In the genomic region with DNA sequence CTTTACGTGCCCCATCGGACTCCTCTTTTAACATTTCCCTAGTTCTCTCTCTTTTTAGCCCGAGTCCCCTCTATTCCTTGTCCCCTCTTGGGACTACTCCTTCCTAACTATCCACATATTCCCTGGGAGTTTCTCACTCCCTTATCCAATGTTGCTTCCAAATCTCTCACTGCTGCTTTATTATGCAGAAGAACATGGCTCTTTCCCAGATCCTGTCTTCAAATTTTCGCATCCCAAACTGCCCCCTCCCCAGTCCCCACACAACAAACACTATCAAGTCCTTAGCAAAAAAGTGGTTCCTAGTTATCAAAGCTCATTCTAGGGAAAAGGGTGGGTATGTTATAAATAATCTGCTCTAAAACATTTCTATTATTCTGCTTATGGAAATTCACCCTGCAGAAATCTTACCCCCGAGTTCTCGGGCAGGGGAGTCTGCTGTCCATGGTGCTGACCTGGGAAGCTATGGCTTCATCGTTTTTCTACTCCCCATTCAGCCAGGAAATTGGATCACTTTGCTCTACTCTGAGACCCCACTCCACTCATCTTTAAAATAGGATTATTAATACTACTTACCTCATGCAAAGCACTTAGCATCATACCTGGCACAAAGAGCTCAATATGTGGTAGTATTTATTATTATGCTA, we compare ENCODE assay signal across 13 cellular contexts.
DNase-seq lines count a peak whose midpoint lies in the region; FAIRE-seq and TF ChIP-seq lines count a peak whose summit lies in the region.
"Had no signal": no experiment of that assay in that cellular context is flagged by ENCODE, and none has a peak within 500 bp of the region (broad histone marks: within the 10 kb centered on the region; RNA-seq: fewer than 3 reads in every experiment).

No MANE protein-coding gene starts in this region.

- H3K27ac Mint-ChIP-seq in MCF 10A (ENCODE audit: low read depth, unreplicated experiment) (no peak overlapping the region), immature natural killer cell (no peak overlapping the region)
- H3K27ac Mint-ChIP-seq: naive thymus-derived CD4-positive, alpha-beta T cell had no signal

- H3K4me1 Mint-ChIP-seq in MCF 10A (ENCODE audit: insufficient read depth, unreplicated experiment), result no peaks in the 10 kb centered on the region
- H3K4me1 Mint-ChIP-seq in immature natural killer cell, result no peaks in the 10 kb centered on the region
- H3K4me1 Mint-ChIP-seq: naive thymus-derived CD4-positive, alpha-beta T cell had no signal

- no peak overlapping the region for H3K4me2 ChIP-seq in fibroblast of lung (ENCODE audit: extremely low read depth, insufficient read depth, low read length)
- H3K4me2 ChIP-seq in smooth muscle cell, result no peak overlapping the region
- H3K4me2 ChIP-seq in mammary epithelial cell (ENCODE audit: insufficient read depth, low read depth, low read length), result no peak overlapping the region

- CTCF ChIA-PET in MCF 10A (lab: Yijun Ruan, JAX) (no interaction called here), mammary epithelial cell (lab: Charles Lee; ENCODE audit: low non-redundant PET) (no interaction called here)

- H2AFZ ChIP-seq in fibroblast of lung (ENCODE audit: low read length), result no peak overlapping the region
- no peak overlapping the region for H2AFZ ChIP-seq in smooth muscle cell (ENCODE audit: low read depth)
- no peak overlapping the region for H2AFZ ChIP-seq in mammary epithelial cell (ENCODE audit: low read depth, low read length)

- H3K27ac ChIP-seq in breast epithelium (no peak overlapping the region), fibroblast of lung (ENCODE audit: insufficient read depth, low read length) (no peak overlapping the region), smooth muscle cell (ENCODE audit: low read depth) (no peak overlapping the region), mammary epithelial cell (ENCODE audit: insufficient read depth, low read depth, low read length) (no peak overlapping the region), kidney (ENCODE audit: low read depth in 2 of 2, low read length in 2 of 2) (no peak overlapping the region)

- intact Hi-C loops in MCF 10A (cut with micrococcal nuclease) (no loop called here), breast epithelium (cut with DNase I; ENCODE audit: low total_unique reads) (no loop called here), mammary epithelial cell (cut with micrococcal nuclease) (no loop called here), kidney (cut with DNase I) (no loop called here)

- H3K36me3 ChIP-seq in breast epithelium (no peaks in the 10 kb centered on the region), fibroblast of lung (ENCODE audit: control insufficient read depth, insufficient read depth, low read length) (no peaks in the 10 kb centered on the region), smooth muscle cell (ENCODE audit: low read depth) (no peaks in the 10 kb centered on the region), mammary epithelial cell (ENCODE audit: insufficient read depth, low read length) (no peaks in the 10 kb centered on the region), kidney (ENCODE audit: control insufficient read depth in 1 of 2, insufficient read depth in 2 of 2, low read length in 2 of 2) (no peaks in the 10 kb centered on the region)
- H3K36me3 ChIP-seq: BE2C had no signal

- TF ChIP-seq CTCF in MCF 10A (IDR thresholded peaks at IDR 0.05; ENCODE audit: unreplicated experiment) (no peak), breast epithelium (IDR thresholded peaks at IDR 0.05) (no peak), fibroblast of lung (conservative IDR thresholded peaks at IDR 0.05 in 1 of 2, IDR thresholded peaks at IDR 0.05 in 1 of 2; ENCODE audit: low read depth in 1 of 2, low read length in 2 of 2) (no peak), smooth muscle cell (IDR thresholded peaks at IDR 0.05; ENCODE audit: borderline replicate concordance, insufficient read depth, poor library complexity, severe bottlenecking) (no peak), mammary epithelial cell (conservative IDR thresholded peaks at IDR 0.05 in 1 of 2, IDR thresholded peaks at IDR 0.05 in 1 of 2; ENCODE audit: extremely low read depth in 1 of 2, insufficient read depth in 1 of 2, low read depth in 1 of 2, low read length in 2 of 2) (no peak), kidney (IDR thresholded peaks at IDR 0.05; ENCODE audit: borderline replicate concordance, extremely low read depth, insufficient read depth) (no peak)

- TF ChIP-seq POLR2A in breast epithelium (IDR thresholded peaks at IDR 0.05), result no peak

- BruUV-seq in MCF 10A (replicated peaks; lab: Mats Ljungman, UMichigan), result no TSS peak
- BruUV-seq in mammary epithelial cell (replicated peaks; lab: Mats Ljungman, UMichigan), result no TSS peak

- H3K9me3 ChIP-seq in breast epithelium, result no peaks in the 10 kb centered on the region
- no peaks in the 10 kb centered on the region for H3K9me3 ChIP-seq in fibroblast of lung (ENCODE audit: control insufficient read depth, insufficient read depth, low read depth, low read length)
- no peaks in the 10 kb centered on the region for H3K9me3 ChIP-seq in smooth muscle cell (replicated peaks; ENCODE audit: low read depth)
- H3K9me3 ChIP-seq in mammary epithelial cell (replicated peaks; ENCODE audit: insufficient read depth, low read length), result no peaks in the 10 kb centered on the region
- no peaks in the 10 kb centered on the region for H3K9me3 ChIP-seq in kidney (ENCODE audit: control insufficient read depth in 1 of 2, low read length in 2 of 2)
- H3K9me3 ChIP-seq: BE2C had no signal

- H3K27me3 Mint-ChIP-seq in MCF 10A (ENCODE audit: insufficient read depth, unreplicated experiment) (no peaks in the 10 kb centered on the region), immature natural killer cell (ENCODE audit: low read depth in 3 of 3) (peaks cover 0 to 2% (median 0%) of the 10 kb centered on the region in 3 donors)

- H3K4me3 ChIP-seq in breast epithelium (no peak overlapping the region), fibroblast of lung (replicated peaks in 1 of 4; ENCODE audit: control extremely low read depth in 1 of 4, insufficient read depth in 1 of 4, low read depth in 3 of 4, low read length in 4 of 4) (no peak overlapping the region), smooth muscle cell (no peak overlapping the region), mammary epithelial cell (replicated peaks in 1 of 3; ENCODE audit: insufficient read depth in 1 of 3, low read depth in 2 of 3, low read length in 3 of 3) (no peak overlapping the region), kidney (ENCODE audit: low read length in 2 of 2) (no peak overlapping the region)

- H3K9me3 Mint-ChIP-seq in MCF 10A (ENCODE audit: unreplicated experiment) (peaks cover 50% of the 10 kb centered on the region), immature natural killer cell (peaks cover 0 to 4% (median under 1%) of the 10 kb centered on the region in 6 donors)

- H4K20me1 ChIP-seq in fibroblast of lung (ENCODE audit: control insufficient read depth, extremely low read depth, insufficient read depth, low read length) (no peaks in the 10 kb centered on the region), smooth muscle cell (ENCODE audit: low read depth) (no peaks in the 10 kb centered on the region), mammary epithelial cell (ENCODE audit: insufficient read depth, low read length) (peaks cover 2% of the 10 kb centered on the region)

- in situ Hi-C loops in mammary epithelial cell (cut with MboI; ENCODE audit: low sequenced_read_pairs in 2 of 2), result no loop called here

- H3K36me3 Mint-ChIP-seq in MCF 10A (ENCODE audit: insufficient read depth, unreplicated experiment) (peaks cover 3% of the 10 kb centered on the region), immature natural killer cell (no peaks in the 10 kb centered on the region)

- H3K9ac ChIP-seq in fibroblast of lung (ENCODE audit: insufficient read depth, low read length) (no peak overlapping the region), smooth muscle cell (ENCODE audit: low read depth) (no peak overlapping the region), mammary epithelial cell (ENCODE audit: insufficient read depth, low read length) (no peak overlapping the region), kidney (ENCODE audit: low read length in 2 of 2) (no peak overlapping the region)

- WGBS in smooth muscle cell (ENCODE audit: low lambda C conversion rate), result 52% methylated on average over 7 of the region's 7 CpGs
- 26% methylated on average over 6 of the region's 7 CpGs for WGBS in mammary epithelial cell (ENCODE audit: low coverage, missing lambda C conversion rate)

- FAIRE-seq in kidney (lab: Jason Lieb, UNC), result no peak
- FAIRE-seq: endometrium had no signal

- dilution Hi-C loops in mammary epithelial cell (cut with HindIII; ENCODE audit: low sequenced_read_pairs), result no loop called here

- H3K4me3 Mint-ChIP-seq in MCF 10A (ENCODE audit: unreplicated experiment) (no peak overlapping the region), immature natural killer cell (no peak overlapping the region)
- H3K4me3 Mint-ChIP-seq: naive thymus-derived CD4-positive, alpha-beta T cell had no signal

- DNase-seq in MCF 10A (ENCODE audit: unreplicated experiment) (peak; percentile 9), breast epithelium (ENCODE audit: low spot score in 2 of 2) (no peak), RPMI8226 (peak; percentile 70), fibroblast of lung (ENCODE audit: low read depth in 2 of 2) (peak; percentile 5 to 17), smooth muscle cell (lab: John Stamatoyannopoulos, UW; ENCODE audit: unreplicated experiment) (peak; percentile 7), mammary epithelial cell (no peak), immature natural killer cell (no peak), kidney (no peak)
- DNase-seq: activated CD8-positive, alpha-beta memory T cell treated with anti-CD3 and anti-CD28 coated beads for 24 hours; BE2C; NCI-H510A had no signal

- H3K4me1 ChIP-seq in breast epithelium, result no peaks in the 10 kb centered on the region
- no peaks in the 10 kb centered on the region for H3K4me1 ChIP-seq in fibroblast of lung (ENCODE audit: control insufficient read depth, extremely low read depth, insufficient read depth, low read length)
- no peaks in the 10 kb centered on the region for H3K4me1 ChIP-seq in smooth muscle cell (ENCODE audit: low read depth)
- no peaks in the 10 kb centered on the region for H3K4me1 ChIP-seq in mammary epithelial cell (ENCODE audit: insufficient read depth, low read length)
- H3K4me1 ChIP-seq in kidney (ENCODE audit: control insufficient read depth in 1 of 2, insufficient read depth in 1 of 2, low read depth in 1 of 2, low read length in 2 of 2), result no peaks in the 10 kb centered on the region

- H3K27me3 ChIP-seq in breast epithelium (peaks cover 0 to 8% of the 10 kb centered on the region in 2 donors), fibroblast of lung (ENCODE audit: control insufficient read depth, insufficient read depth, low read length) (no peaks in the 10 kb centered on the region), smooth muscle cell (ENCODE audit: low read depth) (peaks cover 4% of the 10 kb centered on the region), mammary epithelial cell (ENCODE audit: insufficient read depth, low read length) (no peaks in the 10 kb centered on the region)
- H3K27me3 ChIP-seq: BE2C had no signal

- H3F3A ChIP-seq in smooth muscle cell (ENCODE audit: low read depth), result no peaks in the 10 kb centered on the region

- H3K79me2 ChIP-seq in fibroblast of lung (ENCODE audit: control insufficient read depth, insufficient read depth, low read length) (no peaks in the 10 kb centered on the region), smooth muscle cell (ENCODE audit: low read depth) (no peaks in the 10 kb centered on the region), mammary epithelial cell (ENCODE audit: insufficient read depth, low read length) (no peaks in the 10 kb centered on the region)

- POLR2A ChIA-PET in MCF 10A (lab: Yijun Ruan, JAX), result interaction anchor here (1.0 kb wide), 1 partner anchor 8 kb away, joined by 3 read pairs; no protein-coding TSS in a partner anchor

Comparison
In these comparisons a context has a peak if more than half of its experiments do, and no peak if none do; other contexts are left out.
1. DNase-seq: peak in MCF 10A (single experiment), RPMI8226 (single experiment), fibroblast of lung (2 of 2) and smooth muscle cell (single experiment); none in breast epithelium (0 of 2), mammary epithelial cell (single experiment), immature natural killer cell (0 of 3) and kidney (single experiment).